Comparison of ENCODE assay signal across 34 cellular contexts in the genomic region with DNA sequence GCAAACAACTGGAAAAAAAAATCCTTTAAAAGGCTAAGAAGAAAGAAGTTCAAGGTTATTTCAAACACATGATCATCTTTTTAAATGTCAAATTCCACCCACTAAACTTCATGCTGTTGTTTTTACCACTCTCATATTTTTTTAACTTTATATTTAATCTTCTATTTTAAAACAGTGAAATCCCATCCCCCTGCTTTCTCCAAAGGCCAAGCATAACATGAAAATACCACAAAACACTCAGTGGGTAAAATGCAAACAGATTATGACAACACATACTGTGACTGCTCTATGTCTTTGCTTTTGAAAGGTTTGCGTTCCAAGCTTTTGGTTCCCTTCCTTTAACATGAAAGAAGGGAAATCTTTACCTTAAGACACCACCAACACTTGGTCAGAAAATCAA.
"Had no signal": no experiment of that assay in that cellular context is flagged by ENCODE, and none has a peak within 500 bp of the region (broad histone marks: within the 10 kb centered on the region; RNA-seq: fewer than 3 reads in every experiment).

No MANE protein-coding gene starts in this region.

- DNase-seq: activated CD4-positive, alpha-beta memory T cell treated with anti-CD3 and anti-CD28 coated beads for 36 hours; activated CD4-positive, alpha-beta T cell treated with anti-CD3 and anti-CD28 coated beads for 36 hours; activated CD4-positive, alpha-beta T cell treated with anti-CD3 and anti-CD28 coated beads, Interleukin-2, amount 10 ng/mL, durations not matched to agents 24 days and 14 days; activated CD4-positive, CD25-positive, alpha-beta regulatory T cell; activated CD4-positive, CD25-positive, alpha-beta regulatory T cell treated with anti-CD3 and anti-CD28 coated beads, Interleukin-2, amount 50 U/mL, for 72 hours; activated CD8-positive, alpha-beta memory T cell treated with anti-CD3 and anti-CD28 coated beads, Interleukin-2, amount 10 ng/mL, durations not matched to agents 7 days and 5 days; activated CD8-positive, alpha-beta memory T cell treated with anti-CD3 and anti-CD28 coated beads, Interleukin-2, amount 50 U/mL, for 4 hours; activated CD8-positive, alpha-beta T cell treated with anti-CD3 and anti-CD28 coated beads, Interleukin-2, amount 10 ng/mL, durations not matched to agents 7 days and 5 days; activated effector memory CD4-positive, alpha-beta T cell treated with anti-CD3 and anti-CD28 coated beads, Interleukin-2, amount 50 U/mL, for 16 hours; activated naive CD4-positive, alpha-beta T cell treated with anti-CD3 and anti-CD28 coated beads for 36 hours; activated naive CD8-positive, alpha-beta T cell treated with anti-CD3 and anti-CD28 coated beads for 36 hours; activated naive CD8-positive, alpha-beta T cell treated with anti-CD3 and anti-CD28 coated beads, Interleukin-2, amount 50 U/mL, for 24 hours; activated T-cell treated with anti-CD3 and anti-CD28 coated beads, Interleukin-2, amount 50 U/mL, for 1 hour; activated T-cell treated with anti-CD3 and anti-CD28 coated beads, Interleukin-2, amount 50 U/mL, for 48 hours; central memory CD4-positive, alpha-beta T cell; cerebellar nuclear complex; colonic mucosa; dorsolateral prefrontal cortex; effector memory CD4-positive, alpha-beta T cell; endodermal cell; erythroblast; foreskin fibroblast; glutamatergic neuron; heart left ventricle; T-helper 1 cell; T-helper 2 cell had no signal

- H3K9me3 ChIP-seq: breast epithelium, colonic mucosa, esophagus muscularis mucosa, heart left ventricle had no signal

- H3K27ac Mint-ChIP-seq: activated CD4-positive, alpha-beta memory T cell treated with anti-CD3 and anti-CD28 coated beads for 36 hours; activated CD4-positive, alpha-beta T cell treated with anti-CD3 and anti-CD28 coated beads for 36 hours; activated CD4-positive, alpha-beta T cell treated with anti-CD3 and anti-CD28 coated beads, Interleukin-2, amount 10 ng/mL, durations not matched to agents 24 days and 14 days; activated CD8-positive, alpha-beta memory T cell treated with anti-CD3 and anti-CD28 coated beads, Interleukin-2, amount 10 ng/mL, durations not matched to agents 7 days and 5 days; activated CD8-positive, alpha-beta T cell treated with anti-CD3 and anti-CD28 coated beads, Interleukin-2, amount 10 ng/mL, durations not matched to agents 7 days and 5 days; activated naive CD4-positive, alpha-beta T cell treated with anti-CD3 and anti-CD28 coated beads for 36 hours; activated naive CD4-positive, alpha-beta T cell treated with anti-CD3 and anti-CD28 coated beads, Interleukin-2, amount 50 U/mL, for 24 hours; activated naive CD8-positive, alpha-beta T cell treated with anti-CD3 and anti-CD28 coated beads for 36 hours; activated naive CD8-positive, alpha-beta T cell treated with anti-CD3 and anti-CD28 coated beads, Interleukin-2, amount 50 U/mL, for 24 hours; activated T-helper 1 cell treated with anti-CD3 and anti-CD28 coated beads, Interleukin-12 subunit alpha, Interleukin-12 subunit beta, Interleukin-2, Interleukin-4 antibody, amounts not matched to agents 30 ng/mL and 10 ng/mL and 1 ng/mL, durations not matched to agents 14 hours and 24 hours and 36 hours; activated T-helper 2 cell treated with anti-CD3 and anti-CD28 coated beads, Interferon-gamma antibody, Interleukin-2, Interleukin-4, amounts not matched to agents 10 μg/mL and 5 μg/mL and 100 μg/mL, durations not matched to agents 14 hours and 24 hours and 36 hours; dendritic cell treated with granulocyte-macrophage colony-stimulating factor and Interleukin-4, amounts not matched to agents 40 ng/mL and 50 ng/mL, for 4 days; endodermal cell had no signal

- ATAC-seq: activated CD4-positive, alpha-beta T cell treated with anti-CD3 and anti-CD28 coated beads for 36 hours; activated CD8-positive, alpha-beta memory T cell treated with anti-CD3 and anti-CD28 coated beads, Interleukin-2, amount 10 ng/mL, durations not matched to agents 7 days and 5 days; activated CD8-positive, alpha-beta T cell treated with anti-CD3 and anti-CD28 coated beads, Interleukin-2, amount 10 ng/mL, durations not matched to agents 7 days and 5 days; activated naive CD8-positive, alpha-beta T cell treated with anti-CD3 and anti-CD28 coated beads, Interleukin-2, amount 50 U/mL, for 24 hours; heart left ventricle had no signal

- H3K27me3 Mint-ChIP-seq: activated CD4-positive, alpha-beta memory T cell treated with anti-CD3 and anti-CD28 coated beads for 36 hours; activated CD4-positive, alpha-beta T cell treated with anti-CD3 and anti-CD28 coated beads, Interleukin-2, amount 10 ng/mL, durations not matched to agents 24 days and 14 days; brain; dendritic cell treated with granulocyte-macrophage colony-stimulating factor and Interleukin-4, amounts not matched to agents 40 ng/mL and 50 ng/mL, for 4 days had no signal

- H3K4me3 ChIP-seq: breast epithelium, cardiac muscle cell, colonic mucosa, dorsolateral prefrontal cortex, esophagus muscularis mucosa, heart left ventricle had no signal

- H3K36me3 Mint-ChIP-seq: activated CD4-positive, alpha-beta memory T cell treated with anti-CD3 and anti-CD28 coated beads for 36 hours; activated CD8-positive, alpha-beta memory T cell treated with anti-CD3 and anti-CD28 coated beads, Interleukin-2, amount 10 ng/mL, durations not matched to agents 7 days and 5 days; activated naive CD4-positive, alpha-beta T cell treated with anti-CD3 and anti-CD28 coated beads, Interleukin-2, amount 50 U/mL, for 24 hours; activated naive CD8-positive, alpha-beta T cell treated with anti-CD3 and anti-CD28 coated beads for 36 hours had no signal

- H3K4me1 Mint-ChIP-seq: activated CD4-positive, alpha-beta T cell treated with anti-CD3 and anti-CD28 coated beads for 36 hours; activated CD4-positive, alpha-beta T cell treated with anti-CD3 and anti-CD28 coated beads, Interleukin-2, amount 10 ng/mL, durations not matched to agents 24 days and 14 days; activated CD8-positive, alpha-beta memory T cell treated with anti-CD3 and anti-CD28 coated beads, Interleukin-2, amount 10 ng/mL, durations not matched to agents 7 days and 5 days; activated naive CD4-positive, alpha-beta T cell treated with anti-CD3 and anti-CD28 coated beads, Interleukin-2, amount 50 U/mL, for 24 hours; activated naive CD8-positive, alpha-beta T cell treated with anti-CD3 and anti-CD28 coated beads for 36 hours; activated naive CD8-positive, alpha-beta T cell treated with anti-CD3 and anti-CD28 coated beads, Interleukin-2, amount 50 U/mL, for 24 hours had no signal

- H3K4me3 Mint-ChIP-seq: activated CD4-positive, alpha-beta memory T cell treated with anti-CD3 and anti-CD28 coated beads for 36 hours; activated CD4-positive, alpha-beta T cell treated with anti-CD3 and anti-CD28 coated beads for 36 hours; activated CD4-positive, alpha-beta T cell treated with anti-CD3 and anti-CD28 coated beads, Interleukin-2, amount 10 ng/mL, durations not matched to agents 24 days and 14 days; activated CD8-positive, alpha-beta memory T cell treated with anti-CD3 and anti-CD28 coated beads, Interleukin-2, amount 10 ng/mL, durations not matched to agents 7 days and 5 days; activated CD8-positive, alpha-beta T cell treated with anti-CD3 and anti-CD28 coated beads, Interleukin-2, amount 10 ng/mL, durations not matched to agents 7 days and 5 days; activated naive CD4-positive, alpha-beta T cell treated with anti-CD3 and anti-CD28 coated beads for 36 hours; activated naive CD4-positive, alpha-beta T cell treated with anti-CD3 and anti-CD28 coated beads, Interleukin-2, amount 50 U/mL, for 24 hours; activated naive CD8-positive, alpha-beta T cell treated with anti-CD3 and anti-CD28 coated beads for 36 hours; activated naive CD8-positive, alpha-beta T cell treated with anti-CD3 and anti-CD28 coated beads, Interleukin-2, amount 50 U/mL, for 24 hours; activated T-helper 1 cell treated with anti-CD3 and anti-CD28 coated beads, Interleukin-12 subunit alpha, Interleukin-12 subunit beta, Interleukin-2, Interleukin-4 antibody, amounts not matched to agents 30 ng/mL and 10 ng/mL and 1 ng/mL, durations not matched to agents 14 hours and 24 hours and 36 hours; brain; dendritic cell treated with granulocyte-macrophage colony-stimulating factor and Interleukin-4, amounts not matched to agents 40 ng/mL and 50 ng/mL, for 4 days; endodermal cell had no signal
